ENCODE assay signal across 9 cellular contexts in genomic region chr1:12290828-12291227, GRCh38.
"Had no signal": no experiment of that assay in that cellular context is flagged by ENCODE, and none has a peak within 500 bp of the region (broad histone marks: within the 10 kb centered on the region; RNA-seq: fewer than 3 reads in every experiment).

No MANE protein-coding gene starts in this region.

- ATAC-seq: HCT116, HepG2 had no signal

- DNase-seq: GM23248, GOT3, H7, HFFc6 had no signal

- H3K9ac ChIP-seq: GM23248 had no signal

- H3K27ac Mint-ChIP-seq: HFFc6 had no signal

- H3K27me3 Mint-ChIP-seq: IgD-negative memory B cell had no signal

- H3K4me1 ChIP-seq: HAP-1 had no signal

- H2AFZ ChIP-seq: GM23248 had no signal

- H3K27ac ChIP-seq: GM23248, HL-60 had no signal

- H3K4me3 Mint-ChIP-seq: HFFc6, IgD-negative memory B cell had no signal

- H3K9me3 ChIP-seq: HAP-1 had no signal

- H3K4me3 ChIP-seq: GM23248, HAP-1 had no signal

- H3K9me3 Mint-ChIP-seq: HFFc6, IgD-negative memory B cell had no signal
